8 cellular contexts compared by ENCODE assay signal in the genomic region with DNA sequence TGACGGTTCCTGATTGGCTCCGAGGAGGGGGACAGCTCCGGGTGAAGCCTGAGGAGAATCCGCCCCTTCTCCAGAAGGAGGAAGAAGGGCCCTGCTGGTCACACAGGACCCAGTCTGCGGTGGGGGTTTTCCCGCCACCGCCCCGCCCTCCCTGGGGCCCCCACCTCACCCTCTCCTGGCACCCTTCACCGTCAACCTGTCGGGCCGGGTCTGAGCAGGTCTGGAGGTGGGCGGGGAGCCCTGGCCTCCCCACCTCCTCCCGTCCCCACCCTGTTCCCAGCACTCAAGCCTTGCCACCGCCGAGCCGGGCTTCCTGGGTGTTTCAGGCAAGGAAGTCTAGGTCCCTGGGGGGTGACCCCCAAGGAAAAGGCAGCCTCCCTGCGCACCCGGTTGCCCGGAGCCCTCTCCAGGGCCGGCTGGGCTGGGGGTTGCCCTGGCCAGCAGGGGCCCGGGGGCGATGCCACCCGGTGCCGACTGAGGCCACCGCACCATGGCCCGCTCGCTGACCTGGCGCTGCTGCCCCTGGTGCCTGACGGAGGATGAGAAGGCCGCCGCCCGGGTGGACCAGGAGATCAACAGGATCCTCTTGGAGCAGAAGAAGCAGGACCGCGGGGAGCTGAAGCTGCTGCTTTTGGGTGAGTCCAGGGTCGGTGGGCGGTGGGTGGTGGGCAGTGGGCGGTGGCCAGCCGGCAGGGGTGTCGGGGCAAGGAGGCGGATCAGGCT. TPM values are rescaled to one million over a fixed set of nuclear protein-coding genes. Genes with fewer than 3 reads are reported as not detected.
DNase-seq lines count a peak whose midpoint lies in the region; ATAC-seq and TF ChIP-seq lines count a peak whose summit lies in the region.

A gene with protein sequence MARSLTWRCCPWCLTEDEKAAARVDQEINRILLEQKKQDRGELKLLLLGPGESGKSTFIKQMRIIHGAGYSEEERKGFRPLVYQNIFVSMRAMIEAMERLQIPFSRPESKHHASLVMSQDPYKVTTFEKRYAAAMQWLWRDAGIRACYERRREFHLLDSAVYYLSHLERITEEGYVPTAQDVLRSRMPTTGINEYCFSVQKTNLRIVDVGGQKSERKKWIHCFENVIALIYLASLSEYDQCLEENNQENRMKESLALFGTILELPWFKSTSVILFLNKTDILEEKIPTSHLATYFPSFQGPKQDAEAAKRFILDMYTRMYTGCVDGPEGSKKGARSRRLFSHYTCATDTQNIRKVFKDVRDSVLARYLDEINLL (plus strand): TSS at position 73 of the 723 bp plus-strand sequence. CDS start 418 bp downstream, at position 491.

- no peak within 1 kb of the TSS for H3K27ac Mint-ChIP-seq in natural killer cell

- no peak within 1 kb of the TSS for H3K4me3 Mint-ChIP-seq in natural killer cell

- no peak within 1 kb of the TSS for H2BK120ac ChIP-seq in mesendoderm (ENCODE audit: low read depth, low read length)

- no peak within 1 kb of the TSS for H2AK5ac ChIP-seq in mesendoderm (ENCODE audit: low read length)

- 55 to 69% (median 61%) methylated on average over 14 to 40 of the region's 40 CpGs for WGBS in adrenal gland, 4 donors
- no CpG with 5 or more reads among the region's 40 CpGs for WGBS in mesendoderm (ENCODE audit: extremely low coverage, insufficient coverage, low lambda C conversion rate)

- no peak within 1 kb of the TSS for H3K18ac ChIP-seq in mesendoderm (ENCODE audit: low read length)

- TF ChIP-seq POLR2A in adrenal gland (IDR thresholded peaks at IDR 0.05): no peak

- ATAC-seq in natural killer cell: peak; percentile 22 to 55 (median 32)
- ATAC-seq in HG03571 (IDR thresholded peaks at IDR 0.05; ENCODE audit: unreplicated experiment): no peak

- H3K9me3 ChIP-seq in adrenal gland (replicated peaks in 1 of 3): peaks cover 0 to 4% (median 0%) of the 10 kb centered on the region in 3 donors

- no peak within 1 kb of the TSS for H2BK15ac ChIP-seq in mesendoderm (replicated peaks; ENCODE audit: low read depth)

- TF ChIP-seq CTCF in adrenal gland (IDR thresholded peaks at IDR 0.05): no peak
- no peak for TF ChIP-seq CTCF in natural killer cell (IDR thresholded peaks at IDR 0.05)

- no peak within 1 kb of the TSS for H4K5ac ChIP-seq in mesendoderm (ENCODE audit: low read length)

- H3K4me1 ChIP-seq in adrenal gland (replicated peaks in 1 of 2) (peaks cover 0 to 13% of the 10 kb centered on the region in 2 donors), mesendoderm (ENCODE audit: control insufficient read depth, low read depth, low read length) (no peaks in the 10 kb centered on the region)

- H3K4me2 ChIP-seq in mesendoderm (ENCODE audit: low read length): no peak within 1 kb of the TSS

- no peak within 1 kb of the TSS for H2BK5ac ChIP-seq in mesendoderm (ENCODE audit: low read length)

- H3K4me1 Mint-ChIP-seq in natural killer cell: peaks cover 12 to 23% of the 10 kb centered on the region in 2 donors

- H3K9me3 Mint-ChIP-seq in natural killer cell: peaks cover 0 to 6% of the 10 kb centered on the region in 2 donors

- H3K4ac ChIP-seq in mesendoderm (ENCODE audit: low read depth, low read length): no peak within 1 kb of the TSS

- peaks cover 8 to 10% of the 10 kb centered on the region in 2 donors for H3K27me3 Mint-ChIP-seq in natural killer cell (ENCODE audit: low read depth in 2 of 2)

- intact Hi-C loops in adrenal gland (cut with DNase I) (no loop called here), natural killer cell (cut with micrococcal nuclease) (no loop called here), posterior vena cava (cut with DNase I) (no loop called here)

- no peaks in the 10 kb centered on the region for H3K36me3 Mint-ChIP-seq in natural killer cell

- H3K27me3 ChIP-seq in adrenal gland (no peaks in the 10 kb centered on the region), mesendoderm (ENCODE audit: insufficient read depth, low read length, poor library complexity) (no peaks in the 10 kb centered on the region)

- peak within 1 kb of the TSS in 2 of 4 donors; percentile 9 to 42 for H3K4me3 ChIP-seq in adrenal gland
- H3K4me3 ChIP-seq in mesendoderm (ENCODE audit: low read length): no peak within 1 kb of the TSS

- no peak within 1 kb of the TSS for H3K23ac ChIP-seq in mesendoderm (ENCODE audit: low read length)

- no peak within 1 kb of the TSS for H3K56ac ChIP-seq in mesendoderm (ENCODE audit: low read length)

- no peaks in the 10 kb centered on the region for H3K36me3 ChIP-seq in adrenal gland (replicated peaks in 1 of 2)
- H3K36me3 ChIP-seq in mesendoderm (ENCODE audit: control insufficient read depth, insufficient read depth, low read length): no peaks in the 10 kb centered on the region

- no peak within 1 kb of the TSS for H4K8ac ChIP-seq in mesendoderm (ENCODE audit: low read depth, low read length)

- no peak within 1 kb of the TSS for H3K9ac ChIP-seq in mesendoderm (ENCODE audit: low read length)

- H3K79me2 ChIP-seq in mesendoderm (ENCODE audit: control insufficient read depth, insufficient read depth, low read length): no peaks in the 10 kb centered on the region

- peak within 1 kb of the TSS; percentile 25 to 84 (median 56) for H3K27ac ChIP-seq in adrenal gland
- H3K27ac ChIP-seq in mesendoderm (ENCODE audit: low read depth, low read length): no peak within 1 kb of the TSS

- DNase-seq in CMK (ENCODE audit: low read depth): peak; percentile 57
- DNase-seq in NOMO-1 treated with DMSO at 0.1 percent for 48 hours (lab: John Stamatoyannopoulos, UW; ENCODE audit: unreplicated experiment): peak; percentile 47
- DNase-seq in adrenal gland: peak in 2 of 7 donors; percentile 29 to 30
- DNase-seq in natural killer cell: no peak
- DNase-seq in mucosa of gallbladder (ENCODE audit: low spot score): no peak
- no peak for DNase-seq in posterior vena cava (ENCODE audit: low spot score)
- DNase-seq in mesendoderm: no peak

- H3K79me1 ChIP-seq in mesendoderm (ENCODE audit: low read length): no peaks in the 10 kb centered on the region

RNA-seq across cellular contexts. Expression of the gene that starts here (rescaled TPM):
- total RNA-seq in adrenal gland: 10 to 100 TPM in 4 of 8 donors, 1 to 10 TPM in 4; 4.4 to 16.3 (median 10.3) TPM
- polyA plus RNA-seq in adrenal gland: 1 to 10 TPM; 1.6 to 7.3 (median 5.8) TPM
- 10 to 100 TPM in 1 of 3 donors, 1 to 10 TPM in 2; 3.9 to 10.4 (median 8.4) TPM for total RNA-seq in natural killer cell
- total RNA-seq in mucosa of gallbladder: 6.4 TPM
- 1 to 10 TPM; 7.0 to 9.9 TPM for total RNA-seq in posterior vena cava
- polyA plus RNA-seq in mesendoderm (2013, experiment 1 of 2): 0.21 TPM
- 0.17 TPM for polyA plus RNA-seq in mesendoderm (2013, experiment 2 of 2)

Comparison
In these comparisons a context has a peak if more than half of its experiments do, and no peak if none do; other contexts are left out.
1. DNase-seq: peak in CMK (single experiment) and NOMO-1 treated with DMSO at 0.1 percent for 48 hours (single experiment); none in natural killer cell (single experiment), mucosa of gallbladder (single experiment), posterior vena cava (single experiment) and mesendoderm (single experiment).